ENCODE assay signal across 17 cellular contexts in genomic region chr12:56461235-56462159, GRCh38. TPM values are rescaled to one million over a fixed set of nuclear protein-coding genes. Genes with fewer than 3 reads are reported as not detected.
DNase-seq lines count a peak whose midpoint lies in the region; ATAC-seq, FAIRE-seq and TF ChIP-seq lines count a peak whose summit lies in the region.
"Had no signal": no experiment of that assay in that cellular context is flagged by ENCODE, and none has a peak within 500 bp of the region (broad histone marks: within the 10 kb centered on the region; RNA-seq: fewer than 3 reads in every experiment).

No MANE protein-coding gene starts in this region.

- TF ChIP-seq EP300 in H1 (IDR thresholded peaks at IDR 0.05; ENCODE audit: borderline replicate concordance in 1 of 2, low read depth in 2 of 2, low read length in 2 of 2): no peak

- no peak overlapping the region for H3K4me2 ChIP-seq in OCI-LY1 (ENCODE audit: low read length)
- no peak overlapping the region for H3K4me2 ChIP-seq in H1 (ENCODE audit: insufficient read depth in 1 of 2, low read depth in 2 of 2, low read length in 2 of 2)
- no peak overlapping the region for H3K4me2 ChIP-seq in neuronal stem cell (ENCODE audit: insufficient read depth, low read length, poor library complexity, severe bottlenecking)

- H4K91ac ChIP-seq in H1 (replicated peaks; ENCODE audit: insufficient read length, low read length): no peak overlapping the region
- H4K91ac ChIP-seq in neuronal stem cell (ENCODE audit: low read depth, low read length, poor library complexity): no peak overlapping the region

- DNase-seq in EH (ENCODE audit: low read depth) (peak; percentile 35), H1 (ENCODE audit: low read depth in 1 of 2, low spot score in 2 of 2) (no peak), neuronal stem cell (ENCODE audit: low spot score) (no peak), GM10266 (ENCODE audit: extremely low spot score) (no peak)
- DNase-seq: activated CD4-positive, alpha-beta T cell treated with anti-CD3 and anti-CD28 coated beads for 36 hours; activated T-cell treated with anti-CD3 and anti-CD28 coated beads, Interleukin-2, amount 50 U/mL, for 4 hours; kidney; MM.1S; stimulated activated CD4-positive, alpha-beta T cell treated with anti-CD3 and anti-CD28 coated beads, Interleukin-4, amount 100 ng/mL, for 1 hour; T-cell had no signal

- TF ChIP-seq RAD21 in H1 (IDR thresholded peaks at IDR 0.05 in 1 of 2, conservative IDR thresholded peaks at IDR 0.05 in 1 of 2; ENCODE audit: low read depth in 2 of 2, low read length in 2 of 2): no peak

- H3K36me3 ChIP-seq in OCI-LY1 (ENCODE audit: insufficient read depth, low read length) (no peaks in the 10 kb centered on the region), H1 (ENCODE audit: control insufficient read depth in 2 of 4, insufficient read depth in 4 of 4, low read length in 3 of 4) (no peaks in the 10 kb centered on the region), neuronal stem cell (replicated peaks in 1 of 2; ENCODE audit: control insufficient read depth in 2 of 2, insufficient read depth in 2 of 2, low read length in 2 of 2) (no peaks in the 10 kb centered on the region)
- H3K36me3 ChIP-seq: ascending aorta, vagina had no signal

- H2BK20ac ChIP-seq in H1 (ENCODE audit: low read length): no peak overlapping the region

- H2BK5ac ChIP-seq in H1 (ENCODE audit: low read depth, low read length) (no peak overlapping the region), neuronal stem cell (ENCODE audit: low read length) (no peak overlapping the region)

- H3K4ac ChIP-seq in H1 (replicated peaks; ENCODE audit: insufficient read length, low read depth, low read length) (no peak overlapping the region), neuronal stem cell (ENCODE audit: low read length) (no peak overlapping the region)

- no peak for FAIRE-seq in H1 (lab: Jason Lieb, UNC)
- FAIRE-seq: kidney had no signal

- H3K23me2 ChIP-seq in H1 (ENCODE audit: low read depth, low read length): no peaks in the 10 kb centered on the region

- no peak overlapping the region for H4K5ac ChIP-seq in H1 (ENCODE audit: insufficient read length, low read depth, low read length)

- H3K27ac ChIP-seq in OCI-LY1 (ENCODE audit: low read depth, low read length, poor library complexity, severe bottlenecking): peak overlapping the region; percentile 90
- no peak overlapping the region for H3K27ac ChIP-seq in H1 (ENCODE audit: low read depth, low read length)
- H3K27ac ChIP-seq in neuronal stem cell (replicated peaks; ENCODE audit: low read length): no peak overlapping the region
- H3K27ac ChIP-seq: ascending aorta, vagina had no signal

- H4K8ac ChIP-seq in H1 (ENCODE audit: extremely low read depth, insufficient read depth, low read length) (no peak overlapping the region), neuronal stem cell (ENCODE audit: low read depth, low read length) (no peak overlapping the region)

- no peak for TF ChIP-seq POLR2A in H1 (IDR thresholded peaks at IDR 0.05; ENCODE audit: control extremely low read depth in 1 of 2, low read depth in 2 of 2, low read length in 2 of 2)

- H3K56ac ChIP-seq in H1 (replicated peaks; ENCODE audit: insufficient read length, low read depth, low read length): no peak overlapping the region

- H3F3A ChIP-seq in OCI-LY1 (ENCODE audit: insufficient read depth, low read length): no peaks in the 10 kb centered on the region

- ATAC-seq in GM21717 (IDR thresholded peaks at IDR 0.05; ENCODE audit: unreplicated experiment) (no peak), HG03571 (IDR thresholded peaks at IDR 0.05; ENCODE audit: unreplicated experiment) (no peak), GM19035 (IDR thresholded peaks at IDR 0.05; ENCODE audit: unreplicated experiment) (no peak)
- ATAC-seq: activated CD4-positive, alpha-beta T cell treated with anti-CD3 and anti-CD28 coated beads for 36 hours; activated T-cell treated with anti-CD3 and anti-CD28 coated beads, Interleukin-2, amount 50 U/mL, for 4 hours; T-cell had no signal

- no peak overlapping the region for H3K14ac ChIP-seq in H1 (ENCODE audit: insufficient read length)
- H3K14ac ChIP-seq in neuronal stem cell (ENCODE audit: low read length): no peak overlapping the region

- H3K79me1 ChIP-seq in H1 (ENCODE audit: low read depth, low read length): no peaks in the 10 kb centered on the region
- H3K79me1 ChIP-seq in neuronal stem cell (ENCODE audit: low read depth, low read length): no peaks in the 10 kb centered on the region

- H2BK15ac ChIP-seq in H1 (ENCODE audit: low read length) (no peak overlapping the region), neuronal stem cell (ENCODE audit: low read length) (no peak overlapping the region)

- CTCF ChIA-PET in H1 (lab: Charles Lee; ENCODE audit: partially characterized antibody): interaction anchor here (0.7 to 9.0 kb wide), 12 partner anchors 9 to 231 kb away, joined by 3 to 124 read pairs (median 4); partner anchors contain the start of genes MIP and TIMELESS

- H3K9me3 ChIP-seq in OCI-LY1 (ENCODE audit: low read length) (no peaks in the 10 kb centered on the region), H1 (ENCODE audit: insufficient read depth in 2 of 2, low read depth in 1 of 2, low read length in 1 of 2) (no peaks in the 10 kb centered on the region), neuronal stem cell (replicated peaks in 1 of 2; ENCODE audit: control insufficient read depth in 2 of 2, insufficient read depth in 1 of 2, low read depth in 1 of 2, low read length in 2 of 2) (no peaks in the 10 kb centered on the region)
- H3K9me3 ChIP-seq: ascending aorta, vagina had no signal

- H3K9ac ChIP-seq in OCI-LY1 (ENCODE audit: low read length) (no peak overlapping the region), H1 (replicated peaks in 1 of 4; ENCODE audit: extremely low read depth in 1 of 4, low read depth in 3 of 4, low read length in 3 of 4) (no peak overlapping the region), neuronal stem cell (ENCODE audit: low read depth, low read length, poor library complexity) (no peak overlapping the region)

- H3K79me2 ChIP-seq in OCI-LY1 (ENCODE audit: insufficient read depth, low read length) (no peaks in the 10 kb centered on the region), H1 (ENCODE audit: control insufficient read depth in 1 of 2, insufficient read depth in 2 of 2, low read length in 2 of 2) (no peaks in the 10 kb centered on the region)

- H3K23ac ChIP-seq in H1 (ENCODE audit: insufficient read length) (no peak overlapping the region), neuronal stem cell (ENCODE audit: low read depth, low read length, poor library complexity) (no peak overlapping the region)

- H3K27me3 ChIP-seq in OCI-LY1 (ENCODE audit: insufficient read depth, low read length) (no peaks in the 10 kb centered on the region), H1 (replicated peaks in 1 of 4; ENCODE audit: control insufficient read depth in 3 of 4, extremely low read depth in 1 of 4, insufficient read depth in 3 of 4, low read length in 3 of 4) (no peaks in the 10 kb centered on the region), neuronal stem cell (ENCODE audit: control insufficient read depth in 3 of 3, insufficient read depth in 3 of 3, low read depth in 1 of 3, low read length in 3 of 3) (no peaks in the 10 kb centered on the region)
- H3K27me3 ChIP-seq: ascending aorta, vagina had no signal

- POLR2A ChIA-PET in H1 (lab: Charles Lee; ENCODE audit: partially characterized antibody): interaction anchor here (0.6 to 7.6 kb wide), 12 partner anchors 10 to 203 kb away, joined by 3 to 74 read pairs (median 4); partner anchors contain the start of genes ANKRD52, CNPY2, MIP and TIMELESS

- no peak overlapping the region for H2BK120ac ChIP-seq in H1 (replicated peaks; ENCODE audit: low read depth, low read length)
- H2BK120ac ChIP-seq in neuronal stem cell (ENCODE audit: low read depth, low read length): no peak overlapping the region

- no peak for TF ChIP-seq CTCF in OCI-LY1 (IDR thresholded peaks at IDR 0.05; ENCODE audit: low read length)
- TF ChIP-seq CTCF in H1 (IDR thresholded peaks at IDR 0.05; ENCODE audit: control extremely low read depth in 1 of 3, insufficient read depth in 1 of 3, low read depth in 1 of 3, low read length in 3 of 3): no peak
- no peak for TF ChIP-seq CTCF in GM10266 (IDR thresholded peaks at IDR 0.05; ENCODE audit: control insufficient read depth, insufficient read depth, low read depth, missing control alignments)

- H3K4me1 ChIP-seq in OCI-LY1 (ENCODE audit: insufficient read depth, low read length, severe bottlenecking) (peaks cover 25% of the 10 kb centered on the region), H1 (replicated peaks in 1 of 4; ENCODE audit: control insufficient read depth in 3 of 4, insufficient read depth in 4 of 4, low read length in 3 of 4) (peaks cover 4 to 9% (median 6%) of the 10 kb centered on the region in 4 experiments; a peak in 6 of 7 replicates), neuronal stem cell (ENCODE audit: control insufficient read depth in 2 of 2, insufficient read depth in 1 of 2, low read depth in 1 of 2, low read length in 2 of 2) (peaks cover 11 to 15% of the 10 kb centered on the region in 2 donors)
- H3K4me1 ChIP-seq: vagina had no signal

- H2AFZ ChIP-seq in OCI-LY1 (ENCODE audit: low read length) (no peak overlapping the region), H1 (ENCODE audit: low read length) (0 out of 2 replicates have a peak overlapping the region, but pooled peaks have one; percentile 3), neuronal stem cell (ENCODE audit: low read length) (no peak overlapping the region)

- H2AK5ac ChIP-seq in H1 (ENCODE audit: low read depth, low read length): no peak overlapping the region
- no peak overlapping the region for H2AK5ac ChIP-seq in neuronal stem cell (ENCODE audit: low read depth, low read length)

- H3K9me2 ChIP-seq in OCI-LY1 (ENCODE audit: low read depth, low read length): no peaks in the 10 kb centered on the region

- H3K4me3 ChIP-seq in OCI-LY1 (ENCODE audit: low read depth, low read length, poor library complexity, severe bottlenecking): no peak overlapping the region
- H3K4me3 ChIP-seq in H1 (ENCODE audit: extremely low read depth in 1 of 4, insufficient read depth in 2 of 4, low read depth in 3 of 4, low read length in 4 of 4): no peak overlapping the region
- no peak overlapping the region for H3K4me3 ChIP-seq in neuronal stem cell (ENCODE audit: low read length in 2 of 2)
- H3K4me3 ChIP-seq: ascending aorta, vagina had no signal

- no peaks in the 10 kb centered on the region for H4K20me1 ChIP-seq in OCI-LY1 (ENCODE audit: insufficient read depth, low read length)
- no peaks in the 10 kb centered on the region for H4K20me1 ChIP-seq in H1 (replicated peaks in 1 of 2; ENCODE audit: control insufficient read depth in 1 of 2, insufficient read depth in 2 of 2, low read length in 2 of 2)

- H2BK12ac ChIP-seq in H1 (ENCODE audit: low read depth, low read length) (peak overlapping the region; percentile 60; the same call in 1 of the 2 replicates), neuronal stem cell (ENCODE audit: low read length) (no peak overlapping the region)

- no peak overlapping the region for H3K18ac ChIP-seq in H1 (ENCODE audit: extremely low read depth, low read length)
- H3K18ac ChIP-seq in neuronal stem cell (ENCODE audit: low read length): peak overlapping the region; percentile 70

- 91% methylated on average over 11 of the region's 11 CpGs; no CpG with 5 or more reads in 1 of the 2 experiments for WGBS in H1 (ENCODE audit: extremely low coverage in 1 of 2, insufficient coverage in 1 of 2, insufficient read length in 1 of 2, insufficient replicate concordance in 2 of 2, low coverage in 1 of 2, low lambda C conversion rate in 2 of 2, missing lambda C conversion rate in 1 of 2), 2 experiments
- no CpG with 5 or more reads among the region's 11 CpGs for WGBS in neuronal stem cell (ENCODE audit: extremely low coverage in 2 of 2, insufficient read length in 2 of 2, insufficient replicate concordance in 1 of 2), 2 donors

RNA-seq across cellular contexts. Expression of gene SPRYD4, which starts 6.9 kb away (rescaled TPM):
- 4.0 and 4.3 TPM in 2 replicates for total RNA-seq in H1 (2021; fragmentation: NEBNext Ultra II Directional; extraction: Animal tissue kit (Norgen Biotek cat#: 25700))
- polyA plus RNA-seq in H1 (2011; rRNA removed): 4.9 and 5.3 TPM in 2 replicates
- polyA plus RNA-seq in H1 (2011; cell fraction: cytosol; rRNA removed): 5.6 TPM
- polyA plus RNA-seq in H1 (2011; cell fraction: nucleus; rRNA removed): 4.6 TPM
- 3.5 to 4.1 TPM (median 3.8 TPM) in 4 replicates for polyA plus RNA-seq in H1 (2012, experiment 1 of 2)
- polyA plus RNA-seq in H1 (2012, experiment 2 of 2): 4.2 TPM
- polyA plus RNA-seq in H1 (2013, experiment 1 of 2): 2.6 TPM
- polyA plus RNA-seq in H1 (2013, experiment 2 of 2): 2.4 TPM
- polyA minus RNA-seq in H1 (2011; rRNA and poly(A)+ RNA removed): 6.5 and 8.8 TPM in 2 replicates
- 3.0 TPM for polyA minus RNA-seq in H1 (2011; cell fraction: cytosol; rRNA and poly(A)+ RNA removed)
- polyA minus RNA-seq in H1 (2011; cell fraction: nucleus; rRNA and poly(A)+ RNA removed): 10.6 TPM
- 1.0 TPM for polyA plus RNA-seq in neuronal stem cell (2013, experiment 1 of 2)
- polyA plus RNA-seq in neuronal stem cell (2013, experiment 2 of 2): 0.97 TPM

RNA-seq across cellular contexts. Expression of gene MIP, which starts 7.0 kb away (rescaled TPM):
- total RNA-seq in H1 (2021; fragmentation: NEBNext Ultra II Directional; extraction: Animal tissue kit (Norgen Biotek cat#: 25700)): 0.19 TPM in 1 of 2 replicates, not detected in the other
- polyA plus RNA-seq in H1 (2011; rRNA removed): 0.05 and 0.13 TPM in 2 replicates
- not detected for polyA plus RNA-seq in H1 (2011; cell fraction: cytosol; rRNA removed)
- polyA plus RNA-seq in H1 (2011; cell fraction: nucleus; rRNA removed): 0.13 TPM
- polyA plus RNA-seq in H1 (2012, experiment 1 of 2): not detected in 4 replicates
- polyA plus RNA-seq in H1 (2012, experiment 2 of 2): not detected
- not detected for polyA plus RNA-seq in H1 (2013, experiment 1 of 2)
- not detected for polyA plus RNA-seq in H1 (2013, experiment 2 of 2)
- polyA minus RNA-seq in H1 (2011; rRNA and poly(A)+ RNA removed): 0.12 TPM in 1 of 2 replicates, not detected in the other
- not detected for polyA minus RNA-seq in H1 (2011; cell fraction: cytosol; rRNA and poly(A)+ RNA removed)
- 0.30 TPM for polyA minus RNA-seq in H1 (2011; cell fraction: nucleus; rRNA and poly(A)+ RNA removed)
- polyA plus RNA-seq in neuronal stem cell (2013, experiment 1 of 2): 0.08 TPM
- 0.06 TPM for polyA plus RNA-seq in neuronal stem cell (2013, experiment 2 of 2)
- total RNA-seq: activated CD4-positive, alpha-beta T cell treated with anti-CD3 and anti-CD28 coated beads for 36 hours; ascending aorta; kidney; T-cell; vagina had no signal
- polyA plus RNA-seq: CD14-positive monocyte had no signal

RNA-seq across cellular contexts. Expression of gene TIMELESS, which starts 12.3 kb away (rescaled TPM):
- 86.7 and 88.7 TPM in 2 replicates for total RNA-seq in H1 (2021; fragmentation: NEBNext Ultra II Directional; extraction: Animal tissue kit (Norgen Biotek cat#: 25700))
- 17.1 and 19.9 TPM in 2 replicates for polyA plus RNA-seq in H1 (2011; rRNA removed)
- polyA plus RNA-seq in H1 (2011; cell fraction: cytosol; rRNA removed): 21.8 TPM
- polyA plus RNA-seq in H1 (2011; cell fraction: nucleus; rRNA removed): 52.0 TPM
- polyA plus RNA-seq in H1 (2012, experiment 1 of 2): 77.7 to 86.4 TPM (median 79.8 TPM) in 4 replicates
- 27.5 TPM for polyA plus RNA-seq in H1 (2012, experiment 2 of 2)
- 40.2 TPM for polyA plus RNA-seq in H1 (2013, experiment 1 of 2)
- polyA plus RNA-seq in H1 (2013, experiment 2 of 2): 39.6 TPM
- 23.3 and 29.1 TPM in 2 replicates for polyA minus RNA-seq in H1 (2011; rRNA and poly(A)+ RNA removed)
- polyA minus RNA-seq in H1 (2011; cell fraction: cytosol; rRNA and poly(A)+ RNA removed): 23.2 TPM
- 29.4 TPM for polyA minus RNA-seq in H1 (2011; cell fraction: nucleus; rRNA and poly(A)+ RNA removed)
- 67.8 TPM for polyA plus RNA-seq in neuronal stem cell (2013, experiment 1 of 2)
- 67.8 TPM for polyA plus RNA-seq in neuronal stem cell (2013, experiment 2 of 2)

RNA-seq across cellular contexts. Expression of gene GLS2, which starts 26.5 kb away (rescaled TPM):
- 14.5 and 16.9 TPM in 2 replicates for total RNA-seq in H1 (2021; fragmentation: NEBNext Ultra II Directional; extraction: Animal tissue kit (Norgen Biotek cat#: 25700))
- polyA plus RNA-seq in H1 (2011; rRNA removed): 20.1 and 22.5 TPM in 2 replicates
- 22.8 TPM for polyA plus RNA-seq in H1 (2011; cell fraction: cytosol; rRNA removed)
- polyA plus RNA-seq in H1 (2011; cell fraction: nucleus; rRNA removed): 43.9 TPM
- 11.5 to 20.7 TPM (median 17.3 TPM) in 4 replicates for polyA plus RNA-seq in H1 (2012, experiment 1 of 2)
- 11.9 TPM for polyA plus RNA-seq in H1 (2012, experiment 2 of 2)
- polyA plus RNA-seq in H1 (2013, experiment 1 of 2): 9.7 TPM
- polyA plus RNA-seq in H1 (2013, experiment 2 of 2): 9.1 TPM
- polyA minus RNA-seq in H1 (2011; rRNA and poly(A)+ RNA removed): 27.0 and 36.7 TPM in 2 replicates
- 10.5 TPM for polyA minus RNA-seq in H1 (2011; cell fraction: cytosol; rRNA and poly(A)+ RNA removed)
- polyA minus RNA-seq in H1 (2011; cell fraction: nucleus; rRNA and poly(A)+ RNA removed): 14.9 TPM
- 0.85 TPM for polyA plus RNA-seq in neuronal stem cell (2013, experiment 1 of 2)
- polyA plus RNA-seq in neuronal stem cell (2013, experiment 2 of 2): 0.44 TPM
- total RNA-seq: ascending aorta had no signal
- polyA plus RNA-seq: CD14-positive monocyte had no signal
